ENCODE assay signal across 23 cellular contexts in genomic region chr7:158616050-158616449, GRCh38. TPM values are rescaled to one million over a fixed set of nuclear protein-coding genes. Genes with fewer than 3 reads are reported as not detected.
DNase-seq lines count a peak whose midpoint lies in the region; ATAC-seq and TF ChIP-seq lines count a peak whose summit lies in the region.
"Had no signal": no experiment of that assay in that cellular context is flagged by ENCODE, and none has a peak within 500 bp of the region (broad histone marks: within the 10 kb centered on the region; RNA-seq: fewer than 3 reads in every experiment).

No MANE protein-coding gene starts in this region.

- peak overlapping the region; percentile 75 for H3K27ac Mint-ChIP-seq in T-helper 17 cell
- H3K27ac Mint-ChIP-seq: CD4-positive, alpha-beta T cell had no signal

- no peaks in the 10 kb centered on the region for H3K36me3 Mint-ChIP-seq in T-helper 17 cell (ENCODE audit: low read depth)

- no peaks in the 10 kb centered on the region for H3K27me3 Mint-ChIP-seq in T-helper 17 cell
- H3K27me3 Mint-ChIP-seq: CD4-positive, alpha-beta T cell had no signal

- ATAC-seq in T-helper 17 cell (no peak), GM18861 (IDR thresholded peaks at IDR 0.05; ENCODE audit: unreplicated experiment) (no peak)
- ATAC-seq in activated CD4-positive, CD25-positive, alpha-beta regulatory T cell treated with anti-CD3 and anti-CD28 coated beads, Interleukin-2, amount 50 U/mL, for 24 hours, result no peak
- ATAC-seq: A549, HepG2 had no signal

- CTCF ChIA-PET in HEK293T (lab: Yijun Ruan, JAX), result no interaction called here

- H3K4me3 Mint-ChIP-seq in T-helper 17 cell, result no peak overlapping the region
- H3K4me3 Mint-ChIP-seq: CD4-positive, alpha-beta T cell; H9 had no signal

- TF ChIP-seq CTCF in uterus (IDR thresholded peaks at IDR 0.05) (no peak), suprapubic skin (IDR thresholded peaks at IDR 0.05) (no peak)

- H3K4me1 ChIP-seq in uterus, result no peaks in the 10 kb centered on the region
- H3K4me1 ChIP-seq in suprapubic skin, result no peaks in the 10 kb centered on the region

- H3K27ac ChIP-seq in uterus, result peak overlapping the region; percentile 60 to 63
- H3K27ac ChIP-seq in suprapubic skin, result no peak overlapping the region
- H3K27ac ChIP-seq: A549; BLaER1 treated with 17β-estradiol and CSF1 and Interleukin-3, amounts not matched to agents 10 nM and 100 nM; GM23248 had no signal

- H3K27me3 ChIP-seq in uterus, result no peaks in the 10 kb centered on the region
- H3K27me3 ChIP-seq in suprapubic skin, result no peaks in the 10 kb centered on the region
- H3K27me3 ChIP-seq: BLaER1 treated with 17β-estradiol and CSF1 and Interleukin-3, amounts not matched to agents 10 nM and 100 nM had no signal

- H3K9me3 ChIP-seq in T-helper 17 cell (ENCODE audit: control insufficient read depth, low read length, poor library complexity, severe bottlenecking) (no peaks in the 10 kb centered on the region), uterus (no peaks in the 10 kb centered on the region), suprapubic skin (no peaks in the 10 kb centered on the region)
- H3K9me3 ChIP-seq: A549; BLaER1 treated with 17β-estradiol and CSF1 and Interleukin-3, amounts not matched to agents 10 nM and 100 nM had no signal

- 69% methylated on average over 2 of the region's 2 CpGs for WGBS in suprapubic skin

- TF ChIP-seq POLR2A in uterus (IDR thresholded peaks at IDR 0.05) (no peak), suprapubic skin (IDR thresholded peaks at IDR 0.05) (no peak)

- DNase-seq in HEK293T (ENCODE audit: extremely low spot score), result peak; percentile 51
- DNase-seq in T-helper 17 cell, result no peak
- peak; percentile 93 for DNase-seq in left kidney (ENCODE audit: low read depth, low spot score)
- peak in 1 of 2 donors; percentile 28 for DNase-seq in uterus
- DNase-seq in suprapubic skin (ENCODE audit: low spot score in 2 of 2), result no peak
- DNase-seq: AML-193; CD4-positive, alpha-beta T cell; GM23248; H9; Kasumi-1; NCI-H1092 treated with DMSO at 0.1 percent for 48 hours; NCI-H146; NCI-H1930; NCI-H2107; NCI-H524; NCI-H774; Right ventricle myocardium superior; RPMI8226 had no signal

- POLR2A ChIA-PET in HEK293T (lab: Yijun Ruan, JAX), result no interaction called here

- H3K36me3 ChIP-seq in uterus (no peaks in the 10 kb centered on the region), suprapubic skin (no peaks in the 10 kb centered on the region)

- no peak for TF ChIP-seq EP300 in suprapubic skin (IDR thresholded peaks at IDR 0.05)

- H3K4me3 ChIP-seq in uterus (no peak overlapping the region), suprapubic skin (no peak overlapping the region)
- H3K4me3 ChIP-seq: A549; BLaER1 treated with 17β-estradiol and CSF1 and Interleukin-3, amounts not matched to agents 10 nM and 100 nM; GM23248 had no signal

- intact Hi-C loops in uterus (cut with DNase I; ENCODE audit: low total_unique reads), result no loop called here

- peaks cover 12% of the 10 kb centered on the region for H3K4me1 Mint-ChIP-seq in T-helper 17 cell

TF ChIP-seq in HEK293T, 16 proteins besides CTCF, POLR2A, EP300 and RAD21:
- TF ChIP-seq PKNOX1 (IDR thresholded peaks at IDR 0.05) (peak; percentile 95), BHLHE40 (IDR thresholded peaks at IDR 0.05; ENCODE audit: borderline replicate concordance) (no peak), ZNF384 (IDR thresholded peaks at IDR 0.05) (no peak), FOXM1 (IDR thresholded peaks at IDR 0.05; ENCODE audit: borderline replicate concordance) (no peak), FOXK2 (IDR thresholded peaks at IDR 0.05) (no peak), NFRKB (IDR thresholded peaks at IDR 0.05) (no peak), FOXA1 (IDR thresholded peaks at IDR 0.05) (no peak), ARNT (IDR thresholded peaks at IDR 0.05) (no peak), TARDBP (IDR thresholded peaks at IDR 0.05) (no peak), LEF1 (IDR thresholded peaks at IDR 0.05; ENCODE audit: borderline replicate concordance) (no peak), SUZ12 (IDR thresholded peaks at IDR 0.05) (no peak), CTBP1 (IDR thresholded peaks at IDR 0.05; ENCODE audit: borderline replicate concordance) (peak; percentile 40; the same call in 1 of the 2 replicates), ELF4 (IDR thresholded peaks at IDR 0.05) (no peak)

RNA-seq across cellular contexts. Expression of gene PTPRN2, which starts 28.4 kb away (rescaled TPM):
- under 1 TPM; 0.42 to 0.57 TPM for total RNA-seq in T-helper 17 cell
- total RNA-seq in uterus, result 1 to 10 TPM; 1.2 to 5.2 (median 2.3) TPM
- total RNA-seq in suprapubic skin, result 1 to 10 TPM in 3 of 4 donors, under 1 TPM in 1; 0.23 to 1.8 (median 1.3) TPM
- total RNA-seq: GM23248 had no signal

Comparison
In these comparisons a context has a peak if more than half of its experiments do, and no peak if none do; other contexts are left out.
1. DNase-seq: peak in HEK293T (single experiment) and left kidney (single experiment); none in T-helper 17 cell (0 of 3) and suprapubic skin (0 of 2).